ENCODE assay signal across 25 cellular contexts in the genomic region with DNA sequence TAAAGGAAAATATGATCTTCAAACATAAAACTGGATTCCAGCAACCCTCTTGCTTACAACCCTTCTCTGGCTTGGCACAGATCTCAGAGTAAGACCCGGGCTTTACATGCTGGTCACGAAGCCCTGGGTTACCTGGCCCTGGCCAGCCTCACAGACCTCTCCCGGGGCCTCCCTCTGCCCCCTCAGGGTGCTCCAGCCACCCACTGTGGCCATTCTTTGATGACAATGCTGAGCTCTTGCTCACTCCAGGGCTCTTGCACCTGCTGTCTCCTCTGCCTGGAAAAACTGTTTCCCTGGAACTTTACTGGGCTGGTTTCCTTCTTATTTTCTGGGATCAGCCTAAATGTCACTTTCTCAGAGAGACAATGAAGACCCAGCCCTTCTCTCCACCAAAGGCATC. TPM values are rescaled to one million over a fixed set of nuclear protein-coding genes. Genes with fewer than 3 reads are reported as not detected.
DNase-seq lines count a peak whose midpoint lies in the region; ATAC-seq and TF ChIP-seq lines count a peak whose summit lies in the region.
"Had no signal": no experiment of that assay in that cellular context is flagged by ENCODE, and none has a peak within 500 bp of the region (broad histone marks: within the 10 kb centered on the region; RNA-seq: fewer than 3 reads in every experiment).

No MANE protein-coding gene starts in this region.

- no peak for TF ChIP-seq CTCF in heart right ventricle (IDR thresholded peaks at IDR 0.05)
- no peak for TF ChIP-seq CTCF in heart left ventricle (IDR thresholded peaks at IDR 0.05)
- no peak for TF ChIP-seq CTCF in coronary artery (IDR thresholded peaks at IDR 0.05)
- no peak for TF ChIP-seq CTCF in uterus (IDR thresholded peaks at IDR 0.05)

- no peak for ATAC-seq in heart right ventricle
- ATAC-seq in heart left ventricle, result no peak
- no peak for ATAC-seq in HG02981 (IDR thresholded peaks at IDR 0.05; ENCODE audit: unreplicated experiment)

- peak overlapping the region in 6 of 10 donors; percentile 11 to 88 (median 84) for H3K27ac ChIP-seq in heart right ventricle
- peak overlapping the region in 3 of 12 donors; percentile 79 to 91 (median 81) for H3K27ac ChIP-seq in heart left ventricle
- H3K27ac ChIP-seq in coronary artery, result peak overlapping the region in 1 of 2 donors; percentile 81
- peak overlapping the region; percentile 76 to 81 for H3K27ac ChIP-seq in uterus
- H3K27ac ChIP-seq: 22Rv1 had no signal

- intact Hi-C loops in heart right ventricle (cut with DNase I) (loop anchor here in 7 of 10 donors (2.0 to 5.0 kb wide), 6 partner anchors 39 to 94 kb away; a partner anchor contains a TSS), heart left ventricle (cut with DNase I) (loop anchor here in 5 of 10 donors (5.0 kb wide), 4 partner anchors 39 to 51 kb away; a partner anchor contains a TSS), uterus (cut with DNase I; ENCODE audit: low total_unique reads) (no loop called here)

- DNase-seq in heart right ventricle, result no peak
- DNase-seq in heart left ventricle, result no peak
- DNase-seq in coronary artery (ENCODE audit: low spot score), result peak; percentile 35
- DNase-seq in retina, result peak; percentile 4
- DNase-seq in uterus, result peak in 1 of 2 donors; percentile 8
- no peak for DNase-seq in activated naive CD4-positive, alpha-beta T cell treated with anti-CD3 and anti-CD28 coated beads, Interleukin-2, amount 50 U/mL, for 16 hours
- no peak for DNase-seq in NCI-H2107 (lab: John Stamatoyannopoulos, UW)
- DNase-seq: DMS 273 treated with DMSO at 0.1 percent for 48 hours; DND-41; GM23248; Kasumi-1; MG63; NCI-H1048; NCI-H1436; NCI-H2029 treated with DMSO at 0.1 percent for 48 hours; NCI-H2171 treated with DMSO at 0.1 percent for 48 hours; NCI-H446; NCI-H748 treated with DMSO at 0.1 percent for 48 hours; NK-92 treated with Interleukin-12 subunit alpha and Interleukin-12 subunit beta, amount 100 ng/mL, for 24 hours; SHP77 treated with DMSO at 0.1 percent for 48 hours had no signal

- 76 to 90% methylated on average over 3 of the region's 3 CpGs for WGBS in heart right ventricle, 2 donors
- WGBS in heart left ventricle, 4 donors, result 79 to 92% (median 87%) methylated on average over 3 of the region's 3 CpGs

- H3K9me3 ChIP-seq in heart right ventricle (no peaks in the 10 kb centered on the region), heart left ventricle (no peaks in the 10 kb centered on the region), uterus (no peaks in the 10 kb centered on the region)
- H3K9me3 ChIP-seq: HAP-1, MG63 had no signal

- H3K36me3 ChIP-seq in heart right ventricle (no peaks in the 10 kb centered on the region), heart left ventricle (no peaks in the 10 kb centered on the region), uterus (no peaks in the 10 kb centered on the region)
- H3K36me3 ChIP-seq: HAP-1, MG63 had no signal

- H3K27me3 ChIP-seq in heart right ventricle (no peaks in the 10 kb centered on the region), heart left ventricle (no peaks in the 10 kb centered on the region), uterus (no peaks in the 10 kb centered on the region)
- H3K27me3 ChIP-seq: MG63 had no signal

- TF ChIP-seq POLR2A in heart left ventricle (IDR thresholded peaks at IDR 0.05), result no peak
- no peak for TF ChIP-seq POLR2A in uterus (IDR thresholded peaks at IDR 0.05)

- H3K4me3 ChIP-seq in heart right ventricle, result no peak overlapping the region
- no peak overlapping the region for H3K4me3 ChIP-seq in heart left ventricle
- H3K4me3 ChIP-seq in coronary artery, result no peak overlapping the region
- no peak overlapping the region for H3K4me3 ChIP-seq in uterus
- H3K4me3 ChIP-seq: GM23248, HAP-1, MG63 had no signal

- H3K4me1 ChIP-seq in heart right ventricle (peaks cover 29 to 72% (median 64%) of the 10 kb centered on the region in 9 donors), heart left ventricle (peaks cover 15 to 71% (median 52%) of the 10 kb centered on the region in 12 donors), uterus (peaks cover 12 to 17% of the 10 kb centered on the region in 2 donors)
- H3K4me1 ChIP-seq: HAP-1 had no signal

RNA-seq across cellular contexts. Expression of a gene that starts 43.9 kb away (rescaled TPM):
- 10 to 100 TPM in 8 of 10 donors, 1 to 10 TPM in 2; 8.4 to 64.9 (median 25.7) TPM for total RNA-seq in heart right ventricle
- polyA plus RNA-seq in heart right ventricle, result 10 to 100 TPM; 24.1 to 37.7 TPM
- total RNA-seq in heart left ventricle, result 100 to 1,000 TPM in 1 of 9 donors, 10 to 100 TPM in 7, 1 to 10 TPM in 1; 9.6 to 109 (median 18.1) TPM
- 10 to 100 TPM in 1 of 2 donors, 1 to 10 TPM in 1; 7.9 to 18.5 TPM for polyA plus RNA-seq in heart left ventricle
- 100 to 1,000 TPM in 3 of 4 donors, 10 to 100 TPM in 1; 38.2 to 331 (median 230) TPM for total RNA-seq in uterus
- total RNA-seq: G401, OCI-LY7 had no signal

Comparison
In these comparisons a context has a peak if more than half of its experiments do, and no peak if none do; other contexts are left out.
1. DNase-seq: peak in coronary artery (single experiment) and retina (single experiment); none in heart right ventricle (0 of 2), heart left ventricle (0 of 5), activated naive CD4-positive, alpha-beta T cell treated with anti-CD3 and anti-CD28 coated beads, Interleukin-2, amount 50 U/mL, for 16 hours (single experiment) and NCI-H2107 (single experiment).